Comparison of ENCODE assay signal across 19 cellular contexts in genomic region chr14:19408519-19408918, GRCh38. TPM values are rescaled to one million over a fixed set of nuclear protein-coding genes. Genes with fewer than 3 reads are reported as not detected.
A peak's percentile ranks its signal among the peaks of the same experiment; 100 is the strongest.
DNase-seq lines count a peak whose midpoint lies in the region; ATAC-seq and TF ChIP-seq lines count a peak whose summit lies in the region.
"Not testable (repeated sequence)": the region's sequence is repeated elsewhere in the genome, so short reads cannot be mapped to it uniquely, and the experiment has no call there.
"Had no signal": no experiment of that assay in that cellular context is flagged by ENCODE, and none has a peak within 500 bp of the region (broad histone marks: within the 10 kb centered on the region; RNA-seq: fewer than 3 reads in every experiment).

No MANE protein-coding gene starts in this region.

- H3K27me3 ChIP-seq in spleen (replicated peaks in 1 of 7): not testable (repeated sequence)

- WGBS in spleen, 5 donors: 78 to 87% (median 84%) methylated on average over 8 to 12 of the region's 13 CpGs

- not testable (repeated sequence) for H3K27ac ChIP-seq in spleen

- H3K4me3 Mint-ChIP-seq in CD14-positive monocyte; activated CD4-positive, alpha-beta T cell treated with anti-CD3 and anti-CD28 coated beads, Interleukin-2, amount 10 ng/mL, durations not matched to agents 24 days and 14 days: not testable (repeated sequence)

- H3K9me3 ChIP-seq in spleen: not testable (repeated sequence)

- not testable (repeated sequence) for TF ChIP-seq CTCF in CD14-positive monocyte (IDR thresholded peaks at IDR 0.05); spleen (IDR thresholded peaks at IDR 0.05 in 8 of 11, conservative IDR thresholded peaks at IDR 0.05 in 3 of 11)

- not testable (repeated sequence) for H3K4me1 ChIP-seq in spleen

- H3K9me3 Mint-ChIP-seq in CD14-positive monocyte; activated CD4-positive, alpha-beta T cell treated with anti-CD3 and anti-CD28 coated beads, Interleukin-2, amount 10 ng/mL, durations not matched to agents 24 days and 14 days: not testable (repeated sequence)

- not testable (repeated sequence) for H3K27me3 Mint-ChIP-seq in CD14-positive monocyte (ENCODE audit: low read depth in 3 of 3); activated CD4-positive, alpha-beta T cell treated with anti-CD3 and anti-CD28 coated beads, Interleukin-2, amount 10 ng/mL, durations not matched to agents 24 days and 14 days

- H3K36me3 Mint-ChIP-seq in CD14-positive monocyte; activated CD4-positive, alpha-beta T cell treated with anti-CD3 and anti-CD28 coated beads, Interleukin-2, amount 10 ng/mL, durations not matched to agents 24 days and 14 days (ENCODE audit: low read depth): not testable (repeated sequence)

- not testable (repeated sequence) for H3K4me1 Mint-ChIP-seq in CD14-positive monocyte; activated CD4-positive, alpha-beta T cell treated with anti-CD3 and anti-CD28 coated beads, Interleukin-2, amount 10 ng/mL, durations not matched to agents 24 days and 14 days

- intact Hi-C loops in CD14-positive monocyte (cut with micrococcal nuclease); activated CD4-positive, alpha-beta T cell treated with anti-CD3 and anti-CD28 coated beads, Interleukin-2, amount 10 ng/mL, durations not matched to agents 24 days and 14 days (cut with micrococcal nuclease); Right ventricle myocardium inferior (cut with DNase I); posterior vena cava (cut with DNase I); spleen (cut with DNase I; ENCODE audit: low total_unique reads): not testable (repeated sequence)

- TF ChIP-seq POLR2A in spleen (IDR thresholded peaks at IDR 0.05): not testable (repeated sequence)

- H3K36me3 ChIP-seq in spleen: not testable (repeated sequence)

- peak; percentile 9 for DNase-seq in CD14-positive monocyte (ENCODE audit: low spot score)
- DNase-seq in activated CD4-positive, alpha-beta T cell treated with anti-CD3 and anti-CD28 coated beads, Interleukin-2, amount 10 ng/mL, durations not matched to agents 24 days and 14 days: peak; percentile 45
- DNase-seq in activated effector memory CD4-positive, alpha-beta T cell treated with anti-CD3 and anti-CD28 coated beads, Interleukin-2, amount 50 U/mL, for 16 hours: peak; percentile 42
- DNase-seq in Right ventricle myocardium inferior (ENCODE audit: missing footprints): peak; percentile 11
- DNase-seq in posterior vena cava (ENCODE audit: low spot score): peak; percentile 37
- DNase-seq in spleen: peak; percentile 50

- H3K27ac Mint-ChIP-seq in CD14-positive monocyte; activated CD4-positive, alpha-beta T cell treated with anti-CD3 and anti-CD28 coated beads, Interleukin-2, amount 10 ng/mL, durations not matched to agents 24 days and 14 days: not testable (repeated sequence)

- H3K4me3 ChIP-seq in spleen: not testable (repeated sequence)

- not testable (repeated sequence) for ATAC-seq in Right ventricle myocardium inferior

RNA-seq across cellular contexts. Expression of gene POTEG, which starts 25.6 kb away (rescaled TPM):
- polyA plus RNA-seq in CD14-positive monocyte: not detected
- not detected in 2 replicates for total RNA-seq in activated CD4-positive, alpha-beta T cell treated with anti-CD3 and anti-CD28 coated beads, Interleukin-2, amount 10 ng/mL, durations not matched to agents 24 days and 14 days
- total RNA-seq in Right ventricle myocardium inferior: not detected
- not detected for total RNA-seq in posterior vena cava
- total RNA-seq in spleen: under 1 TPM in 2 of 7 donors, not detected in 5; 0.24 to 0.51 TPM
- not detected for polyA plus RNA-seq in spleen
- total RNA-seq: A172; A673; B cell; Caco-2; Calu3; CD4-positive, alpha-beta memory T cell; CD4-positive, alpha-beta T cell; CD4-positive, CD25-positive, alpha-beta regulatory T cell; CD8-positive, alpha-beta memory T cell; CD8-positive, alpha-beta T cell had no signal
- polyA plus RNA-seq: A549; AG04450; BJ; CD4-positive, alpha-beta memory T cell; CD4-positive, CD25-positive, alpha-beta regulatory T cell; CD8-positive, alpha-beta memory T cell had no signal
